In genomic region chr19:54102421-54103169, GRCh38 we compare ENCODE assay signal across 8 cellular contexts. TPM values are rescaled to one million over a fixed set of nuclear protein-coding genes. Genes with fewer than 3 reads are reported as not detected.
DNase-seq lines count a peak whose midpoint lies in the region; TF ChIP-seq lines count a peak whose summit lies in the region.

NDUFA3 (plus strand) TSS chr19:54102855; CDS start chr19:54102879, 24 bp downstream.

- POLR2A ChIA-PET in HEK293T (lab: Yijun Ruan, JAX): interaction anchor here (0.7 to 3.1 kb wide), 4 partner anchors 12 to 87 kb away, joined by 3 to 28 read pairs (median 3); partner anchors contain the start of genes CNOT3, MBOAT7, PRPF31 and TFPT

- DNase-seq in GF-D8 (lab: John Stamatoyannopoulos, UW) (peak; percentile 93), HEK293T (ENCODE audit: extremely low spot score) (peak; percentile 100), MV-4-11 (lab: John Stamatoyannopoulos, UW) (peak; percentile 99), SK-MEL-5 (ENCODE audit: low read depth, low spot score) (peak; percentile 98), foreskin melanocyte (peak; percentile 97)
- peak; percentile 98 for DNase-seq in activated naive CD4-positive, alpha-beta T cell treated with Interleukin-2 at 50 U/mL for 16 hours

- in situ Hi-C loops in SK-MEL-5 (cut with HindIII; ENCODE audit: low pct_unique_long_range_greater_than_20kb, low sequenced_read_pairs): no loop called here

- H3K27me3 ChIP-seq in neuron (ENCODE audit: insufficient read depth, low read length) (peaks cover 4% of the 10 kb centered on the region), subcutaneous abdominal adipose tissue (ENCODE audit: control insufficient read depth in 5 of 5, insufficient read depth in 4 of 5, low read length in 5 of 5) (peaks cover 0 to 3% (median 0%) of the 10 kb centered on the region in 5 donors)

- H3K4me3 ChIP-seq in neuron (ENCODE audit: low read length) (peak within 1 kb of the TSS; percentile 84), subcutaneous abdominal adipose tissue (ENCODE audit: low read depth in 1 of 5, low read length in 5 of 5) (peak within 1 kb of the TSS; percentile 79 to 100 (median 94))

- CTCF ChIA-PET in HEK293T (lab: Yijun Ruan, JAX): no interaction called here

- peak within 1 kb of the TSS; percentile 54 to 92 (median 73) for H3K9ac ChIP-seq in subcutaneous abdominal adipose tissue (ENCODE audit: low read length in 5 of 5)

- H2AFZ ChIP-seq in neuron (ENCODE audit: low read depth, low read length): no peak within 1 kb of the TSS

- H3K36me3 ChIP-seq in neuron (ENCODE audit: insufficient read depth, low read length): peaks cover 20% of the 10 kb centered on the region
- peaks cover 0 to 23% (median 20%) of the 10 kb centered on the region in 5 donors for H3K36me3 ChIP-seq in subcutaneous abdominal adipose tissue (ENCODE audit: control insufficient read depth in 5 of 5, insufficient read depth in 5 of 5, low read length in 5 of 5)

- H3K9me3 ChIP-seq in neuron (ENCODE audit: low read length): no peaks in the 10 kb centered on the region
- no peaks in the 10 kb centered on the region for H3K9me3 ChIP-seq in subcutaneous abdominal adipose tissue (ENCODE audit: control insufficient read depth in 5 of 5, low read length in 5 of 5)

- peak within 1 kb of the TSS; percentile 67 for H3K27ac ChIP-seq in subcutaneous abdominal adipose tissue (ENCODE audit: low read depth, low read length)

- H3K4me1 ChIP-seq in neuron (ENCODE audit: insufficient read depth, low read length): peaks cover 4% of the 10 kb centered on the region
- H3K4me1 ChIP-seq in subcutaneous abdominal adipose tissue (ENCODE audit: control insufficient read depth in 5 of 5, insufficient read depth in 5 of 5, low read length in 5 of 5): peaks cover 2 to 16% (median 13%) of the 10 kb centered on the region in 5 donors

TF ChIP-seq in HEK293T, 16 proteins besides CTCF, POLR2A, EP300 and RAD21:
- TF ChIP-seq NFRKB (IDR thresholded peaks at IDR 0.05) (no peak), ELF4 (IDR thresholded peaks at IDR 0.05) (peak; percentile 23; the same call in 1 of the 2 replicates), FOXK2 (IDR thresholded peaks at IDR 0.05) (no peak), ARNT (IDR thresholded peaks at IDR 0.05) (no peak), TARDBP (IDR thresholded peaks at IDR 0.05) (no peak), ZNF384 (IDR thresholded peaks at IDR 0.05) (no peak), L3MBTL2 (conservative IDR thresholded peaks at IDR 0.05) (no peak), SP1 (IDR thresholded peaks at IDR 0.05) (no peak)
TF ChIP-seq in HEK293T: peak in this region for 1.

RNA-seq across cellular contexts. Expression of gene NDUFA3, which starts in this region (rescaled TPM):
- total RNA-seq in SK-MEL-5 (2014; rRNA removed; shearing (Covaris generic)): 43.1 and 48.5 TPM in 2 replicates
- polyA plus RNA-seq in SK-MEL-5 (2015; cell fraction: cytosol; rRNA removed): 46.3 and 68.3 TPM in 2 replicates
- polyA plus RNA-seq in SK-MEL-5 (2015; cell fraction: nucleus; rRNA removed): 28.8 and 63.5 TPM in 2 replicates

Comparison
In these comparisons a context has a peak if more than half of its experiments do, and no peak if none do; other contexts are left out.
1. Peak in every context shown above with its lines: DNase-seq, H3K4me3 ChIP-seq and H3K27ac ChIP-seq.